17 cellular contexts compared by ENCODE assay signal in genomic region chr12:111192657-111193056, GRCh38.
DNase-seq lines count a peak whose midpoint lies in the region; TF ChIP-seq lines count a peak whose summit lies in the region.
"Had no signal": no experiment of that assay in that cellular context is flagged by ENCODE, and none has a peak within 500 bp of the region (broad histone marks: within the 10 kb centered on the region; RNA-seq: fewer than 3 reads in every experiment).

No MANE protein-coding gene starts in this region.

- H3K27me3 Mint-ChIP-seq in MCF 10A (ENCODE audit: insufficient read depth, unreplicated experiment) = peaks cover 61% of the 10 kb centered on the region
- peaks cover 8% of the 10 kb centered on the region for H3K27me3 Mint-ChIP-seq in brain
- H3K27me3 Mint-ChIP-seq in endodermal cell (ENCODE audit: insufficient read depth) = no peaks in the 10 kb centered on the region
- H3K27me3 Mint-ChIP-seq in neural progenitor cell (ENCODE audit: insufficient read depth, low read depth) = peaks cover 5% of the 10 kb centered on the region

- H3K36me3 ChIP-seq in breast epithelium (no peaks in the 10 kb centered on the region), endodermal cell (ENCODE audit: control insufficient read depth, insufficient read depth, low read length) (peaks cover 8% of the 10 kb centered on the region), neural progenitor cell (no peaks in the 10 kb centered on the region), adrenal gland (replicated peaks in 1 of 2) (no peaks in the 10 kb centered on the region), MM.1S (replicated peaks; ENCODE audit: insufficient read depth, low read length) (no peaks in the 10 kb centered on the region)
- H3K36me3 ChIP-seq: BLaER1 treated with 17β-estradiol and CSF1 and Interleukin-3, amounts not matched to agents 10 nM and 100 nM; HAP-1 had no signal

- H3K27ac Mint-ChIP-seq in MCF 10A (ENCODE audit: low read depth, unreplicated experiment) (no peak overlapping the region), brain (peak overlapping the region in 3 of 5 experiments; percentile 7 to 46 (median 45)), endodermal cell (no peak overlapping the region), neural progenitor cell (peak overlapping the region; percentile 50)
- H3K27ac Mint-ChIP-seq: CD4-positive, alpha-beta T cell; HFFc6 had no signal

- H4K20me1 ChIP-seq in neural progenitor cell (ENCODE audit: low read depth) (peaks cover 14% of the 10 kb centered on the region), MM.1S (ENCODE audit: insufficient read depth, low read length) (no peaks in the 10 kb centered on the region)
- H4K20me1 ChIP-seq: BLaER1 treated with 17β-estradiol and CSF1 and Interleukin-3, amounts not matched to agents 10 nM and 100 nM had no signal

- TF ChIP-seq CTCF in MCF 10A (IDR thresholded peaks at IDR 0.05; ENCODE audit: unreplicated experiment) = no peak
- no peak for TF ChIP-seq CTCF in breast epithelium (IDR thresholded peaks at IDR 0.05)
- TF ChIP-seq CTCF in brain (conservative IDR thresholded peaks at IDR 0.05) = no peak
- TF ChIP-seq CTCF in endodermal cell (conservative IDR thresholded peaks at IDR 0.05) = no peak
- no peak for TF ChIP-seq CTCF in neural progenitor cell (IDR thresholded peaks at IDR 0.05)
- no peak for TF ChIP-seq CTCF in adrenal gland (IDR thresholded peaks at IDR 0.05)
- TF ChIP-seq CTCF in MM.1S (IDR thresholded peaks at IDR 0.05; ENCODE audit: low read length) = no peak

- no TSS peak for BruUV-seq in MCF 10A (replicated peaks; lab: Mats Ljungman, UMichigan)

- no peak overlapping the region for H3K9ac ChIP-seq in endodermal cell (ENCODE audit: extremely low read depth, low read length, poor library complexity, severe bottlenecking)
- H3K9ac ChIP-seq in neural progenitor cell = no peak overlapping the region
- no peak overlapping the region for H3K9ac ChIP-seq in MM.1S (ENCODE audit: low read length)
- H3K9ac ChIP-seq: BLaER1 treated with 17β-estradiol and CSF1 and Interleukin-3, amounts not matched to agents 10 nM and 100 nM had no signal

- H3K4me1 Mint-ChIP-seq in MCF 10A (ENCODE audit: insufficient read depth, unreplicated experiment) = no peaks in the 10 kb centered on the region
- H3K4me1 Mint-ChIP-seq in brain = peaks cover 32% of the 10 kb centered on the region
- H3K4me1 Mint-ChIP-seq in endodermal cell = no peaks in the 10 kb centered on the region
- peaks cover 12% of the 10 kb centered on the region for H3K4me1 Mint-ChIP-seq in neural progenitor cell

- DNase-seq in MCF 10A (ENCODE audit: unreplicated experiment) = peak; percentile 17
- no peak for DNase-seq in breast epithelium (ENCODE audit: low spot score in 2 of 2)
- no peak for DNase-seq in endodermal cell
- DNase-seq in neural progenitor cell (ENCODE audit: low spot score) = no peak
- no peak for DNase-seq in adrenal gland
- no peak for DNase-seq in MM.1S
- DNase-seq in AML-193 (lab: John Stamatoyannopoulos, UW) = no peak
- DNase-seq: 8988T; Calu3; CD4-positive, alpha-beta T cell; DMS 273 treated with DMSO at 0.1 percent for 48 hours; GOT3; HFFc6 had no signal

- H3K9me3 Mint-ChIP-seq in MCF 10A (ENCODE audit: unreplicated experiment) = no peaks in the 10 kb centered on the region
- peaks cover 0 to 3% (median 0%) of the 10 kb centered on the region in 5 experiments for H3K9me3 Mint-ChIP-seq in brain
- H3K9me3 Mint-ChIP-seq in endodermal cell = no peaks in the 10 kb centered on the region
- H3K9me3 Mint-ChIP-seq in neural progenitor cell = no peaks in the 10 kb centered on the region
- H3K9me3 Mint-ChIP-seq: CD4-positive, alpha-beta T cell had no signal

- H3K27ac ChIP-seq in breast epithelium (no peak overlapping the region), endodermal cell (ENCODE audit: low read depth, low read length) (peak overlapping the region; percentile 24), neural progenitor cell (no peak overlapping the region), adrenal gland (no peak overlapping the region), MM.1S (ENCODE audit: low read length) (no peak overlapping the region)
- H3K27ac ChIP-seq: BLaER1 treated with 17β-estradiol and CSF1 and Interleukin-3, amounts not matched to agents 10 nM and 100 nM had no signal

- H2AFZ ChIP-seq in neural progenitor cell (replicated peaks) (no peak overlapping the region), MM.1S (ENCODE audit: low read length) (no peak overlapping the region)

- H3K4me3 ChIP-seq in breast epithelium (no peak overlapping the region), endodermal cell (ENCODE audit: low read length) (no peak overlapping the region), neural progenitor cell (no peak overlapping the region), adrenal gland (no peak overlapping the region), MM.1S (ENCODE audit: low read length) (no peak overlapping the region)
- H3K4me3 ChIP-seq: BLaER1 treated with 17β-estradiol and CSF1 and Interleukin-3, amounts not matched to agents 10 nM and 100 nM; GM12878; HAP-1 had no signal

- H3K4me2 ChIP-seq in neural progenitor cell = no peak overlapping the region
- H3K4me2 ChIP-seq in MM.1S (ENCODE audit: low read depth, low read length) = no peak overlapping the region
- H3K4me2 ChIP-seq: BLaER1 treated with 17β-estradiol and CSF1 and Interleukin-3, amounts not matched to agents 10 nM and 100 nM had no signal

- H3F3A ChIP-seq in neural progenitor cell (ENCODE audit: low read depth) = no peaks in the 10 kb centered on the region
- H3F3A ChIP-seq in MM.1S (ENCODE audit: insufficient read depth, low read length) = no peaks in the 10 kb centered on the region

- H3K36me3 Mint-ChIP-seq in MCF 10A (ENCODE audit: insufficient read depth, unreplicated experiment) (no peaks in the 10 kb centered on the region), brain (no peaks in the 10 kb centered on the region), endodermal cell (ENCODE audit: low read depth) (peaks cover 3% of the 10 kb centered on the region), neural progenitor cell (no peaks in the 10 kb centered on the region)

- H3K79me2 ChIP-seq in neural progenitor cell (ENCODE audit: low read depth) (no peaks in the 10 kb centered on the region), MM.1S (ENCODE audit: low read length) (no peaks in the 10 kb centered on the region)

- WGBS in endodermal cell (ENCODE audit: insufficient coverage in 1 of 2, insufficient read length in 1 of 2), 2 experiments = 95 to 100% methylated on average over 2 to 3 of the region's 3 CpGs
- 60 to 76% (median 73%) methylated on average over 3 of the region's 3 CpGs for WGBS in adrenal gland, 4 donors

- CTCF ChIA-PET in MCF 10A (lab: Yijun Ruan, JAX) = no interaction called here

- H3K27me3 ChIP-seq in breast epithelium = peaks cover 0 to 49% of the 10 kb centered on the region in 2 donors
- H3K27me3 ChIP-seq in endodermal cell (ENCODE audit: control insufficient read depth, insufficient read depth, low read length, poor library complexity, severe bottlenecking) = no peaks in the 10 kb centered on the region
- no peaks in the 10 kb centered on the region for H3K27me3 ChIP-seq in neural progenitor cell
- peaks cover 13% of the 10 kb centered on the region for H3K27me3 ChIP-seq in adrenal gland
- no peaks in the 10 kb centered on the region; the same call in 1 of the 2 replicates for H3K27me3 ChIP-seq in MM.1S (replicated peaks; ENCODE audit: insufficient read depth, low read length)
- H3K27me3 ChIP-seq: BLaER1 treated with 17β-estradiol and CSF1 and Interleukin-3, amounts not matched to agents 10 nM and 100 nM had no signal

- intact Hi-C loops in MCF 10A (cut with micrococcal nuclease) (no loop called here), breast epithelium (cut with DNase I; ENCODE audit: low total_unique reads) (no loop called here), adrenal gland (cut with DNase I) (no loop called here)

- no peaks in the 10 kb centered on the region for H3K4me1 ChIP-seq in breast epithelium
- no peaks in the 10 kb centered on the region for H3K4me1 ChIP-seq in endodermal cell (ENCODE audit: control insufficient read depth, insufficient read depth, low read length)
- H3K4me1 ChIP-seq in neural progenitor cell = peaks cover 13% of the 10 kb centered on the region
- H3K4me1 ChIP-seq in adrenal gland (replicated peaks in 1 of 2) = no peaks in the 10 kb centered on the region
- H3K4me1 ChIP-seq in MM.1S (ENCODE audit: low read length) = no peaks in the 10 kb centered on the region
- H3K4me1 ChIP-seq: HAP-1 had no signal

- H3K9me2 ChIP-seq in MM.1S (replicated peaks; ENCODE audit: insufficient read depth, low read length) = no peaks in the 10 kb centered on the region

- H3K4me3 Mint-ChIP-seq in MCF 10A (ENCODE audit: unreplicated experiment) (no peak overlapping the region), brain (peak overlapping the region in 1 of 5 experiments; percentile 40), endodermal cell (no peak overlapping the region), neural progenitor cell (no peak overlapping the region)
- H3K4me3 Mint-ChIP-seq: CD4-positive, alpha-beta T cell; HFFc6 had no signal

- TF ChIP-seq POLR2A in breast epithelium (IDR thresholded peaks at IDR 0.05) (no peak), adrenal gland (IDR thresholded peaks at IDR 0.05) (no peak)

- H3K9me3 ChIP-seq in breast epithelium (peaks cover 0 to 6% of the 10 kb centered on the region in 2 donors), endodermal cell (ENCODE audit: control insufficient read depth, low read length) (no peaks in the 10 kb centered on the region), neural progenitor cell (ENCODE audit: low read depth) (no peaks in the 10 kb centered on the region), adrenal gland (replicated peaks in 1 of 3) (no peaks in the 10 kb centered on the region), MM.1S (replicated peaks; ENCODE audit: insufficient read depth, low read length) (no peaks in the 10 kb centered on the region)
- H3K9me3 ChIP-seq: HAP-1 had no signal

- POLR2A ChIA-PET in MCF 10A (lab: Yijun Ruan, JAX) = no interaction called here

Comparison
In these comparisons a context has a peak if more than half of its experiments do, and no peak if none do; other contexts are left out.
1. H3K27ac Mint-ChIP-seq: peak in brain (3 of 5) and neural progenitor cell (single experiment); none in MCF 10A (single experiment) and endodermal cell (single experiment).